In the genomic region with DNA sequence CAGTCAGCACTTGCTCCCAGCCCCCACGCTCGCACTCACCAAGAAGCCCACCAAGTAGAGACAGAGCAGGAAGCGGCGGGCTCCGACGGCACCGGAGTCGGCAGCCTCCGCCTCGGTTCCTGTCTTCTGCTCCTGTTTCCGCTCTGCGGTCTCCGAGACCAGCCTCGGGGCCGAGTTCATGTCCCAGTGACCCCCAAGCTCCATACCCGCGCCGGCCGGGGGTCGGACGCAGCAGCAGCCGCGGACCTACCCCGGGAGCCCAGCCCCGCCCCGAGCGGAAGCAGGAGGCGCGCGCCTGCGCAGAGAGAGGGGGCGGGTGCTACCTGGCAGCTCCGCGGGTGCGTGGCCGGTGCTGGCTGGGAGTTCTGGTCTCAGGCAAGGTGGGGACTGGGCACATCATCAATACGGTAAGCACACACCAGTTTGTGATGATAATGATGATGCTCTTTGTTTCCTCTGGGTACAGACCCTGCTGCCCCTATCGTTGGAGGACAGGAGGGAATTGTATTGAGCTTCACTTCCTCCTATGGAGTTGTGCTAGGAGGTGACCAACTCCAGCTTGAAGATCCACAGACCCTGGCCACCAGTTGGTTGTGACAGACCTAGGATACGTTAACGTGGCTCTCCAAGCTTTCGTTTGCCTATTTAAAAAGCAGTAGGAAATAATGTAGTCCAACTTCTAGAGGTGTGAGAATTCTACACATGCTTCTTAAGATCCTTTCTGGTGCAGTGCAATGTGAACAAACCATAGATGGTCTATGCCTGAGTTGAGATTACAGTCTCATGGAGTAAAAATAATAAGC, we compare ENCODE assay signal across 2 cellular contexts.
TF ChIP-seq lines count a peak whose summit lies in the region.

No MANE protein-coding gene starts in this region.

TF ChIP-seq in GM23338, 12 proteins besides CTCF, POLR2A, EP300 and RAD21 (continued from another document and continues in another):
- TF ChIP-seq, protein P1, sequence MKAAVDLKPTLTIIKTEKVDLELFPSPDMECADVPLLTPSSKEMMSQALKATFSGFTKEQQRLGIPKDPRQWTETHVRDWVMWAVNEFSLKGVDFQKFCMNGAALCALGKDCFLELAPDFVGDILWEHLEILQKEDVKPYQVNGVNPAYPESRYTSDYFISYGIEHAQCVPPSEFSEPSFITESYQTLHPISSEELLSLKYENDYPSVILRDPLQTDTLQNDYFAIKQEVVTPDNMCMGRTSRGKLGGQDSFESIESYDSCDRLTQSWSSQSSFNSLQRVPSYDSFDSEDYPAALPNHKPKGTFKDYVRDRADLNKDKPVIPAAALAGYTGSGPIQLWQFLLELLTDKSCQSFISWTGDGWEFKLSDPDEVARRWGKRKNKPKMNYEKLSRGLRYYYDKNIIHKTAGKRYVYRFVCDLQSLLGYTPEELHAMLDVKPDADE (IDR thresholded peaks at IDR 0.05): no peak
- TF ChIP-seq EZH2 (IDR thresholded peaks at IDR 0.05; ENCODE audit: low read depth, unreplicated experiment): no peak
- TF ChIP-seq, protein P2, sequence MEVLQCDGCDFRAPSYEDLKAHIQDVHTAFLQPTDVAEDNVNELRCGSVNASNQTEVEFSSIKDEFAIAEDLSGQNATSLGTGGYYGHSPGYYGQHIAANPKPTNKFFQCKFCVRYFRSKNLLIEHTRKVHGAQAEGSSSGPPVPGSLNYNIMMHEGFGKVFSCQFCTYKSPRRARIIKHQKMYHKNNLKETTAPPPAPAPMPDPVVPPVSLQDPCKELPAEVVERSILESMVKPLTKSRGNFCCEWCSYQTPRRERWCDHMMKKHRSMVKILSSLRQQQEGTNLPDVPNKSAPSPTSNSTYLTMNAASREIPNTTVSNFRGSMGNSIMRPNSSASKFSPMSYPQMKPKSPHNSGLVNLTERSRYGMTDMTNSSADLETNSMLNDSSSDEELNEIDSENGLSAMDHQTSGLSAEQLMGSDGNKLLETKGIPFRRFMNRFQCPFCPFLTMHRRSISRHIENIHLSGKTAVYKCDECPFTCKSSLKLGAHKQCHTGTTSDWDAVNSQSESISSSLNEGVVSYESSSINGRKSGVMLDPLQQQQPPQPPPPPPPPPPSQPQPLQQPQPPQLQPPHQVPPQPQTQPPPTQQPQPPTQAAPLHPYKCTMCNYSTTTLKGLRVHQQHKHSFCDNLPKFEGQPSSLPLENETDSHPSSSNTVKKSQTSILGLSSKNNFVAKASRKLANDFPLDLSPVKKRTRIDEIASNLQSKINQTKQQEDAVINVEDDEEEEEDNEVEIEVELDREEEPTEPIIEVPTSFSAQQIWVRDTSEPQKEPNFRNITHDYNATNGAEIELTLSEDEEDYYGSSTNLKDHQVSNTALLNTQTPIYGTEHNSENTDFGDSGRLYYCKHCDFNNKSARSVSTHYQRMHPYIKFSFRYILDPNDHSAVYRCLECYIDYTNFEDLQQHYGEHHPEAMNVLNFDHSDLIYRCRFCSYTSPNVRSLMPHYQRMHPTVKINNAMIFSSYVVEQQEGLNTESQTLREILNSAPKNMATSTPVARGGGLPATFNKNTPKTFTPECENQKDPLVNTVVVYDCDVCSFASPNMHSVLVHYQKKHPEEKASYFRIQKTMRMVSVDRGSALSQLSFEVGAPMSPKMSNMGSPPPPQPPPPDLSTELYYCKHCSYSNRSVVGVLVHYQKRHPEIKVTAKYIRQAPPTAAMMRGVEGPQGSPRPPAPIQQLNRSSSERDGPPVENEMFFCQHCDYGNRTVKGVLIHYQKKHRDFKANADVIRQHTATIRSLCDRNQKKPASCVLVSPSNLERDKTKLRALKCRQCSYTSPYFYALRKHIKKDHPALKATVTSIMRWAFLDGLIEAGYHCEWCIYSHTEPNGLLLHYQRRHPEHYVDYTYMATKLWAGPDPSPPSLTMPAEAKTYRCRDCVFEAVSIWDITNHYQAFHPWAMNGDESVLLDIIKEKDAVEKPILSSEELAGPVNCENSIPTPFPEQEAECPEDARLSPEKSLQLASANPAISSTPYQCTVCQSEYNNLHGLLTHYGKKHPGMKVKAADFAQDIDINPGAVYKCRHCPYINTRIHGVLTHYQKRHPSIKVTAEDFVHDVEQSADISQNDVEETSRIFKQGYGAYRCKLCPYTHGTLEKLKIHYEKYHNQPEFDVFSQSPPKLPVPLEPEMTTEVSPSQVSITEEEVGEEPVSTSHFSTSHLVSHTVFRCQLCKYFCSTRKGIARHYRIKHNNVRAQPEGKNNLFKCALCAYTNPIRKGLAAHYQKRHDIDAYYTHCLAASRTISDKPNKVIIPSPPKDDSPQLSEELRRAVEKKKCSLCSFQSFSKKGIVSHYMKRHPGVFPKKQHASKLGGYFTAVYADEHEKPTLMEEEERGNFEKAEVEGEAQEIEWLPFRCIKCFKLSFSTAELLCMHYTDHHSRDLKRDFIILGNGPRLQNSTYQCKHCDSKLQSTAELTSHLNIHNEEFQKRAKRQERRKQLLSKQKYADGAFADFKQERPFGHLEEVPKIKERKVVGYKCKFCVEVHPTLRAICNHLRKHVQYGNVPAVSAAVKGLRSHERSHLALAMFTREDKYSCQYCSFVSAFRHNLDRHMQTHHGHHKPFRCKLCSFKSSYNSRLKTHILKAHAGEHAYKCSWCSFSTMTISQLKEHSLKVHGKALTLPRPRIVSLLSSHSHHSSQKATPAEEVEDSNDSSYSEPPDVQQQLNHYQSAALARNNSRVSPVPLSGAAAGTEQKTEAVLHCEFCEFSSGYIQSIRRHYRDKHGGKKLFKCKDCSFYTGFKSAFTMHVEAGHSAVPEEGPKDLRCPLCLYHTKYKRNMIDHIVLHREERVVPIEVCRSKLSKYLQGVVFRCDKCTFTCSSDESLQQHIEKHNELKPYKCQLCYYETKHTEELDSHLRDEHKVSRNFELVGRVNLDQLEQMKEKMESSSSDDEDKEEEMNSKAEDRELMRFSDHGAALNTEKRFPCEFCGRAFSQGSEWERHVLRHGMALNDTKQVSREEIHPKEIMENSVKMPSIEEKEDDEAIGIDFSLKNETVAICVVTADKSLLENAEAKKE (CRISPR knock-in tag; IDR thresholded peaks at IDR 0.05): 0 out of 2 replicates have a peak, but pooled peaks have one; percentile 44
- TF ChIP-seq, protein P3, sequence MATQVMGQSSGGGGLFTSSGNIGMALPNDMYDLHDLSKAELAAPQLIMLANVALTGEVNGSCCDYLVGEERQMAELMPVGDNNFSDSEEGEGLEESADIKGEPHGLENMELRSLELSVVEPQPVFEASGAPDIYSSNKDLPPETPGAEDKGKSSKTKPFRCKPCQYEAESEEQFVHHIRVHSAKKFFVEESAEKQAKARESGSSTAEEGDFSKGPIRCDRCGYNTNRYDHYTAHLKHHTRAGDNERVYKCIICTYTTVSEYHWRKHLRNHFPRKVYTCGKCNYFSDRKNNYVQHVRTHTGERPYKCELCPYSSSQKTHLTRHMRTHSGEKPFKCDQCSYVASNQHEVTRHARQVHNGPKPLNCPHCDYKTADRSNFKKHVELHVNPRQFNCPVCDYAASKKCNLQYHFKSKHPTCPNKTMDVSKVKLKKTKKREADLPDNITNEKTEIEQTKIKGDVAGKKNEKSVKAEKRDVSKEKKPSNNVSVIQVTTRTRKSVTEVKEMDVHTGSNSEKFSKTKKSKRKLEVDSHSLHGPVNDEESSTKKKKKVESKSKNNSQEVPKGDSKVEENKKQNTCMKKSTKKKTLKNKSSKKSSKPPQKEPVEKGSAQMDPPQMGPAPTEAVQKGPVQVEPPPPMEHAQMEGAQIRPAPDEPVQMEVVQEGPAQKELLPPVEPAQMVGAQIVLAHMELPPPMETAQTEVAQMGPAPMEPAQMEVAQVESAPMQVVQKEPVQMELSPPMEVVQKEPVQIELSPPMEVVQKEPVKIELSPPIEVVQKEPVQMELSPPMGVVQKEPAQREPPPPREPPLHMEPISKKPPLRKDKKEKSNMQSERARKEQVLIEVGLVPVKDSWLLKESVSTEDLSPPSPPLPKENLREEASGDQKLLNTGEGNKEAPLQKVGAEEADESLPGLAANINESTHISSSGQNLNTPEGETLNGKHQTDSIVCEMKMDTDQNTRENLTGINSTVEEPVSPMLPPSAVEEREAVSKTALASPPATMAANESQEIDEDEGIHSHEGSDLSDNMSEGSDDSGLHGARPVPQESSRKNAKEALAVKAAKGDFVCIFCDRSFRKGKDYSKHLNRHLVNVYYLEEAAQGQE (IDR thresholded peaks at IDR 0.05; ENCODE audit: unreplicated experiment): peak; percentile 7
- TF ChIP-seq ZNF114 (CRISPR knock-in tag; IDR thresholded peaks at IDR 0.05): no peak
- TF ChIP-seq STAT1 (IDR thresholded peaks at IDR 0.05; ENCODE audit: unreplicated experiment): no peak
- TF ChIP-seq CREB1 (CRISPR knock-in tag; IDR thresholded peaks at IDR 0.05; ENCODE audit: low read depth): no peak

TF ChIP-seq in SK-N-SH treated with all-trans-retinoic acid at 6 μM for 48 hours, 23 proteins besides CTCF, POLR2A, EP300 and RAD21 (continued from another document):
- no peak for TF ChIP-seq BACH2 (CRISPR knock-in tag; IDR thresholded peaks at IDR 0.05; ENCODE audit: borderline replicate concordance)
